Comparison of ENCODE assay signal across 10 cellular contexts in the genomic region with DNA sequence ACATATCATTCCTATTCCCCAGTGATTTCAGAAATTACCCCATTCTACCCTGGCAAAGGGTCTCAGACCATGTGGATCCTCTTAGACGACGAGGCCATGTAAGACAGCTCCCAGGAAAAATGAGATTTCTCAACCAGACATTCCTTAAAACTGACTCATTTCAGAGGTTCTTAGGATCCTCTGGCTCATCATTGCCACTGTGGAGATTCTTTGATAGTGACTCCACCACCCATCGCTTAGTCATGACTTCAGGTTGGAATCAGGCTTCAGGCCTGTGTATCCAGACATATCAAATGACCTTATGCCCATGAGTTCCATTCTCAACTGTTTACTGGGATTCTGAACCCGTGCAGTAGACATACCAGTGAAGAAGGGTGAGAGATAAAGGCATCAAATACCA.
DNase-seq lines count a peak whose midpoint lies in the region; ATAC-seq and TF ChIP-seq lines count a peak whose summit lies in the region.
"Had no signal": no experiment of that assay in that cellular context is flagged by ENCODE, and none has a peak within 500 bp of the region (broad histone marks: within the 10 kb centered on the region; RNA-seq: fewer than 3 reads in every experiment).

No MANE protein-coding gene starts in this region.

- no peaks in the 10 kb centered on the region for H3K36me3 Mint-ChIP-seq in CD4-positive, alpha-beta memory T cell
- H3K36me3 Mint-ChIP-seq in activated naive CD8-positive, alpha-beta T cell treated with anti-CD3 and anti-CD28 coated beads, Interleukin-2, amount 50 U/mL, for 24 hours (ENCODE audit: low read depth), result no peaks in the 10 kb centered on the region

- no peak overlapping the region for H3K4me3 Mint-ChIP-seq in CD4-positive, alpha-beta memory T cell
- no peak overlapping the region for H3K4me3 Mint-ChIP-seq in activated naive CD8-positive, alpha-beta T cell treated with anti-CD3 and anti-CD28 coated beads, Interleukin-2, amount 50 U/mL, for 24 hours

- TF ChIP-seq POLR2A in gastrocnemius medialis (IDR thresholded peaks at IDR 0.05), result no peak

- in situ Hi-C loops in gastrocnemius medialis (cut with MboI; ENCODE audit: low sequenced_read_pairs in 4 of 4), result no loop called here

- intact Hi-C loops in gastrocnemius medialis (cut with DNase I; ENCODE audit: low total_unique reads), result no loop called here
- intact Hi-C loops in CD4-positive, alpha-beta memory T cell (cut with micrococcal nuclease), result no loop called here

- H3K4me1 Mint-ChIP-seq in CD4-positive, alpha-beta memory T cell, result no peaks in the 10 kb centered on the region
- no peaks in the 10 kb centered on the region for H3K4me1 Mint-ChIP-seq in activated naive CD8-positive, alpha-beta T cell treated with anti-CD3 and anti-CD28 coated beads, Interleukin-2, amount 50 U/mL, for 24 hours

- H3K9me3 Mint-ChIP-seq in CD4-positive, alpha-beta memory T cell, result peaks cover 4 to 27% (median 13%) of the 10 kb centered on the region in 8 donors
- peaks cover 22% of the 10 kb centered on the region for H3K9me3 Mint-ChIP-seq in activated naive CD8-positive, alpha-beta T cell treated with anti-CD3 and anti-CD28 coated beads, Interleukin-2, amount 50 U/mL, for 24 hours

- DNase-seq in GM04504 (ENCODE audit: low read depth) (peak; percentile 93), fibroblast of the conjunctiva (ENCODE audit: low read depth) (peak; percentile 79), gastrocnemius medialis (peak; percentile 2 to 36)
- DNase-seq in CD4-positive, alpha-beta memory T cell, result no peak
- no peak for DNase-seq in activated naive CD8-positive, alpha-beta T cell treated with anti-CD3 and anti-CD28 coated beads, Interleukin-2, amount 50 U/mL, for 24 hours
- DNase-seq: NCI-H69 had no signal

- CTCF ChIA-PET in CD4-positive, alpha-beta memory T cell (lab: Charles Lee; ENCODE audit: partially characterized antibody), result no interaction called here

- no peaks in the 10 kb centered on the region for H3K27me3 ChIP-seq in gastrocnemius medialis
- no peaks in the 10 kb centered on the region for H3K27me3 ChIP-seq in CD4-positive, alpha-beta memory T cell (ENCODE audit: insufficient read depth, low read length)
- H3K27me3 ChIP-seq: vagina had no signal

- no peaks in the 10 kb centered on the region for H3K36me3 ChIP-seq in gastrocnemius medialis
- H3K36me3 ChIP-seq in CD4-positive, alpha-beta memory T cell (ENCODE audit: insufficient read depth, low read length), result no peaks in the 10 kb centered on the region
- H3K36me3 ChIP-seq: vagina had no signal

- H3K4me3 ChIP-seq in gastrocnemius medialis, result no peak overlapping the region
- H3K4me3 ChIP-seq in CD4-positive, alpha-beta memory T cell (ENCODE audit: low read length in 2 of 2), result no peak overlapping the region
- H3K4me3 ChIP-seq: vagina had no signal

- H3K9me3 ChIP-seq in gastrocnemius medialis, result no peaks in the 10 kb centered on the region
- no peaks in the 10 kb centered on the region for H3K9me3 ChIP-seq in CD4-positive, alpha-beta memory T cell (ENCODE audit: control insufficient read depth in 1 of 2, low read length in 2 of 2)
- H3K9me3 ChIP-seq: vagina had no signal

- no peak for TF ChIP-seq CTCF in gastrocnemius medialis (IDR thresholded peaks at IDR 0.05 in 4 of 5, conservative IDR thresholded peaks at IDR 0.05 in 1 of 5)

- H3K27me3 Mint-ChIP-seq in CD4-positive, alpha-beta memory T cell, result no peaks in the 10 kb centered on the region
- no peaks in the 10 kb centered on the region for H3K27me3 Mint-ChIP-seq in activated naive CD8-positive, alpha-beta T cell treated with anti-CD3 and anti-CD28 coated beads, Interleukin-2, amount 50 U/mL, for 24 hours

- POLR2A ChIA-PET in CD4-positive, alpha-beta memory T cell (lab: Charles Lee; ENCODE audit: partially characterized antibody), result no interaction called here

- H3K4me1 ChIP-seq in gastrocnemius medialis, result no peaks in the 10 kb centered on the region
- no peaks in the 10 kb centered on the region for H3K4me1 ChIP-seq in CD4-positive, alpha-beta memory T cell (ENCODE audit: insufficient read depth, low read length)
- H3K4me1 ChIP-seq: vagina had no signal

- ATAC-seq in SK-N-SH treated with all-trans-retinoic acid at 6 μM for 48 hours (peak; percentile 99), gastrocnemius medialis (peak; percentile 63 to 78), GM21390 (IDR thresholded peaks at IDR 0.05; ENCODE audit: unreplicated experiment) (no peak), GM21515 (IDR thresholded peaks at IDR 0.05; ENCODE audit: unreplicated experiment) (no peak)
- no peak for ATAC-seq in activated naive CD8-positive, alpha-beta T cell treated with anti-CD3 and anti-CD28 coated beads, Interleukin-2, amount 50 U/mL, for 24 hours

- H3K27ac Mint-ChIP-seq in CD4-positive, alpha-beta memory T cell, result no peak overlapping the region
- no peak overlapping the region for H3K27ac Mint-ChIP-seq in activated naive CD8-positive, alpha-beta T cell treated with anti-CD3 and anti-CD28 coated beads, Interleukin-2, amount 50 U/mL, for 24 hours

- H3K27ac ChIP-seq in gastrocnemius medialis, result no peak overlapping the region
- no peak overlapping the region for H3K27ac ChIP-seq in CD4-positive, alpha-beta memory T cell (ENCODE audit: low read depth, low read length)
- H3K27ac ChIP-seq: vagina had no signal

TF ChIP-seq in SK-N-SH treated with all-trans-retinoic acid at 6 μM for 48 hours, 23 proteins besides CTCF, POLR2A, EP300 and RAD21:
- 0 out of 2 replicates have a peak, but pooled peaks have one; percentile 65 for TF ChIP-seq TOX (CRISPR knock-in tag; IDR thresholded peaks at IDR 0.05; ENCODE audit: borderline replicate concordance)
- TF ChIP-seq, protein P1, sequence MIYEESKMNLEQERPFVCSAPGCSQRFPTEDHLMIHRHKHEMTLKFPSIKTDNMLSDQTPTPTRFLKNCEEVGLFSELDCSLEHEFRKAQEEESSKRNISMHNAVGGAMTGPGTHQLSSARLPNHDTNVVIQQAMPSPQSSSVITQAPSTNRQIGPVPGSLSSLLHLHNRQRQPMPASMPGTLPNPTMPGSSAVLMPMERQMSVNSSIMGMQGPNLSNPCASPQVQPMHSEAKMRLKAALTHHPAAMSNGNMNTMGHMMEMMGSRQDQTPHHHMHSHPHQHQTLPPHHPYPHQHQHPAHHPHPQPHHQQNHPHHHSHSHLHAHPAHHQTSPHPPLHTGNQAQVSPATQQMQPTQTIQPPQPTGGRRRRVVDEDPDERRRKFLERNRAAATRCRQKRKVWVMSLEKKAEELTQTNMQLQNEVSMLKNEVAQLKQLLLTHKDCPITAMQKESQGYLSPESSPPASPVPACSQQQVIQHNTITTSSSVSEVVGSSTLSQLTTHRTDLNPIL (CRISPR knock-in tag; IDR thresholded peaks at IDR 0.05; ENCODE audit: low read depth), result 0 out of 2 replicates have a peak, but pooled peaks have one; percentile 12
- TF ChIP-seq GLIS3 (CRISPR knock-in tag; IDR thresholded peaks at IDR 0.05), result no peak
- peak; percentile 58 for TF ChIP-seq ISL1 (CRISPR knock-in tag; IDR thresholded peaks at IDR 0.05)
- 0 out of 2 replicates have a peak, but pooled peaks have one; percentile 35 for TF ChIP-seq ZFP3 (CRISPR knock-in tag; IDR thresholded peaks at IDR 0.05)
- TF ChIP-seq ZNF8 (CRISPR knock-in tag; IDR thresholded peaks at IDR 0.05), result no peak; the same call in 1 of the 2 replicates

Comparison
In these comparisons a context has a peak if more than half of its experiments do, and no peak if none do; other contexts are left out.
1. DNase-seq: peak in GM04504 (single experiment), fibroblast of the conjunctiva (single experiment) and gastrocnemius medialis (2 of 2); none in CD4-positive, alpha-beta memory T cell (0 of 5) and activated naive CD8-positive, alpha-beta T cell treated with anti-CD3 and anti-CD28 coated beads, Interleukin-2, amount 50 U/mL, for 24 hours (single experiment).
2. ATAC-seq: peak in SK-N-SH treated with all-trans-retinoic acid at 6 μM for 48 hours (single experiment) and gastrocnemius medialis (2 of 2); none in GM21390 (single experiment), GM21515 (single experiment) and activated naive CD8-positive, alpha-beta T cell treated with anti-CD3 and anti-CD28 coated beads, Interleukin-2, amount 50 U/mL, for 24 hours (single experiment).